In the genomic region with DNA sequence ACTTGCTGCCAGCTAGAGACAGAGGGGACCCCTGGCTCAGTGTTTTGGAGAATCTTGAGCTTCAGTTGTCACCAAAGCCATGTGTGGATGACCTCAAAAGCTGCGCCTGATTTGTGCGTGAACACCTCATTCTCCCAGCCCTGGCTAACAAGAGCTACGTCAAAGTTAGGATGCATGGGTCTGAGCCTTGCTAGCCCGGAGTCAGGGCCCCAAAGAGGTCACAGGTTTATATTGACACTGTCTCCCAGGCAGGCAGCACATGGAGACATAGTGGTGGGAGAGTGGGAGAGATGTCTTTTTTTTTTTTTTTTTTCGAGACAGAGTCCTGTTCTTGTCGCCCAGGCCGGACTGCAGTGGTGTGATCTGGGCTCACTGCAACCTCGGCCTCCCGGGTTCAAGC, we compare ENCODE assay signal across 1 cellular context.
TF ChIP-seq lines count a peak whose summit lies in the region.

No MANE protein-coding gene starts in this region.

TF ChIP-seq in HepG2, 621 proteins besides CTCF, POLR2A, EP300 and RAD21 (continues in another document):
- TF ChIP-seq NR2F2 (IDR thresholded peaks at IDR 0.05; ENCODE audit: borderline replicate concordance, low read depth) (peak; percentile 37; the same call in 1 of the 2 replicates), ZNF282 (IDR thresholded peaks at IDR 0.05; ENCODE audit: partially characterized antibody) (no peak), REXO4 (CRISPR knock-in tag; IDR thresholded peaks at IDR 0.05; ENCODE audit: borderline replicate concordance) (no peak), ZNF350 (CRISPR knock-in tag; IDR thresholded peaks at IDR 0.05; ENCODE audit: borderline replicate concordance, low read depth) (no peak), ZMYM3 (CRISPR knock-in tag; IDR thresholded peaks at IDR 0.05) (0 out of 2 replicates have a peak, but pooled peaks have one; percentile 14), RFX3 (CRISPR knock-in tag; IDR thresholded peaks at IDR 0.05) (no peak), CHD4 (IDR thresholded peaks at IDR 0.05; ENCODE audit: borderline replicate concordance, low read length) (no peak), ZNF367 (CRISPR knock-in tag; IDR thresholded peaks at IDR 0.05; ENCODE audit: borderline replicate concordance) (no peak), ZNF121 (CRISPR knock-in tag; IDR thresholded peaks at IDR 0.05) (no peak), ZBTB21 (CRISPR knock-in tag; IDR thresholded peaks at IDR 0.05) (peak; percentile 96), ZNF652 (CRISPR knock-in tag; IDR thresholded peaks at IDR 0.05; ENCODE audit: borderline replicate concordance, low read depth) (no peak), NCOA2 (CRISPR knock-in tag; IDR thresholded peaks at IDR 0.05) (no peak), CREM (IDR thresholded peaks at IDR 0.05) (peak; percentile 26; the same call in 1 of the 2 replicates), CREM (CRISPR knock-in tag; IDR thresholded peaks at IDR 0.05) (no peak), ZNF768 (CRISPR knock-in tag; IDR thresholded peaks at IDR 0.05) (no peak), SOX5 (CRISPR knock-in tag; IDR thresholded peaks at IDR 0.05; ENCODE audit: borderline replicate concordance) (0 out of 2 replicates have a peak, but pooled peaks have one; percentile 9), ZNF556 (CRISPR knock-in tag; IDR thresholded peaks at IDR 0.05; ENCODE audit: borderline replicate concordance) (no peak), ZSCAN30 (CRISPR knock-in tag; IDR thresholded peaks at IDR 0.05) (no peak), ZNF33B (CRISPR knock-in tag; IDR thresholded peaks at IDR 0.05) (no peak), THAP11 (CRISPR knock-in tag; IDR thresholded peaks at IDR 0.05) (no peak)
- TF ChIP-seq, protein P1, sequence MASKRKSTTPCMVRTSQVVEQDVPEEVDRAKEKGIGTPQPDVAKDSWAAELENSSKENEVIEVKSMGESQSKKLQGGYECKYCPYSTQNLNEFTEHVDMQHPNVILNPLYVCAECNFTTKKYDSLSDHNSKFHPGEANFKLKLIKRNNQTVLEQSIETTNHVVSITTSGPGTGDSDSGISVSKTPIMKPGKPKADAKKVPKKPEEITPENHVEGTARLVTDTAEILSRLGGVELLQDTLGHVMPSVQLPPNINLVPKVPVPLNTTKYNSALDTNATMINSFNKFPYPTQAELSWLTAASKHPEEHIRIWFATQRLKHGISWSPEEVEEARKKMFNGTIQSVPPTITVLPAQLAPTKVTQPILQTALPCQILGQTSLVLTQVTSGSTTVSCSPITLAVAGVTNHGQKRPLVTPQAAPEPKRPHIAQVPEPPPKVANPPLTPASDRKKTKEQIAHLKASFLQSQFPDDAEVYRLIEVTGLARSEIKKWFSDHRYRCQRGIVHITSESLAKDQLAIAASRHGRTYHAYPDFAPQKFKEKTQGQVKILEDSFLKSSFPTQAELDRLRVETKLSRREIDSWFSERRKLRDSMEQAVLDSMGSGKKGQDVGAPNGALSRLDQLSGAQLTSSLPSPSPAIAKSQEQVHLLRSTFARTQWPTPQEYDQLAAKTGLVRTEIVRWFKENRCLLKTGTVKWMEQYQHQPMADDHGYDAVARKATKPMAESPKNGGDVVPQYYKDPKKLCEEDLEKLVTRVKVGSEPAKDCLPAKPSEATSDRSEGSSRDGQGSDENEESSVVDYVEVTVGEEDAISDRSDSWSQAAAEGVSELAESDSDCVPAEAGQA (IDR thresholded peaks at IDR 0.05; ENCODE audit: low read depth) = peak; percentile 76
- TF ChIP-seq, protein P1 (CRISPR knock-in tag; IDR thresholded peaks at IDR 0.05; ENCODE audit: borderline replicate concordance) = no peak
- TF ChIP-seq, protein P2, sequence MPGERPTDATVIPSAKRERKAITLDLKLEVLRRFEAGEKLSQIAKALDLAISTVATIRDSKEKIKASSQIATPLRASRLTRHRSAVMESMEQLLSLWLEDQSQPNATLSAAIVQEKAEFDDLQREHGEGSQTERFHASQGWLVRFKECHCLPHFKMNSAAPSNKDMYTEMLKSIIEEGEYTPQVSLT (CRISPR knock-in tag; IDR thresholded peaks at IDR 0.05; ENCODE audit: borderline replicate concordance, low read depth) = no peak
- TF ChIP-seq, protein P3, sequence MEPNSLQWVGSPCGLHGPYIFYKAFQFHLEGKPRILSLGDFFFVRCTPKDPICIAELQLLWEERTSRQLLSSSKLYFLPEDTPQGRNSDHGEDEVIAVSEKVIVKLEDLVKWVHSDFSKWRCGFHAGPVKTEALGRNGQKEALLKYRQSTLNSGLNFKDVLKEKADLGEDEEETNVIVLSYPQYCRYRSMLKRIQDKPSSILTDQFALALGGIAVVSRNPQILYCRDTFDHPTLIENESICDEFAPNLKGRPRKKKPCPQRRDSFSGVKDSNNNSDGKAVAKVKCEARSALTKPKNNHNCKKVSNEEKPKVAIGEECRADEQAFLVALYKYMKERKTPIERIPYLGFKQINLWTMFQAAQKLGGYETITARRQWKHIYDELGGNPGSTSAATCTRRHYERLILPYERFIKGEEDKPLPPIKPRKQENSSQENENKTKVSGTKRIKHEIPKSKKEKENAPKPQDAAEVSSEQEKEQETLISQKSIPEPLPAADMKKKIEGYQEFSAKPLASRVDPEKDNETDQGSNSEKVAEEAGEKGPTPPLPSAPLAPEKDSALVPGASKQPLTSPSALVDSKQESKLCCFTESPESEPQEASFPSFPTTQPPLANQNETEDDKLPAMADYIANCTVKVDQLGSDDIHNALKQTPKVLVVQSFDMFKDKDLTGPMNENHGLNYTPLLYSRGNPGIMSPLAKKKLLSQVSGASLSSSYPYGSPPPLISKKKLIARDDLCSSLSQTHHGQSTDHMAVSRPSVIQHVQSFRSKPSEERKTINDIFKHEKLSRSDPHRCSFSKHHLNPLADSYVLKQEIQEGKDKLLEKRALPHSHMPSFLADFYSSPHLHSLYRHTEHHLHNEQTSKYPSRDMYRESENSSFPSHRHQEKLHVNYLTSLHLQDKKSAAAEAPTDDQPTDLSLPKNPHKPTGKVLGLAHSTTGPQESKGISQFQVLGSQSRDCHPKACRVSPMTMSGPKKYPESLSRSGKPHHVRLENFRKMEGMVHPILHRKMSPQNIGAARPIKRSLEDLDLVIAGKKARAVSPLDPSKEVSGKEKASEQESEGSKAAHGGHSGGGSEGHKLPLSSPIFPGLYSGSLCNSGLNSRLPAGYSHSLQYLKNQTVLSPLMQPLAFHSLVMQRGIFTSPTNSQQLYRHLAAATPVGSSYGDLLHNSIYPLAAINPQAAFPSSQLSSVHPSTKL (CRISPR knock-in tag; IDR thresholded peaks at IDR 0.05) = peak; percentile 51; the same call in 1 of the 2 replicates
- TF ChIP-seq, protein P4, sequence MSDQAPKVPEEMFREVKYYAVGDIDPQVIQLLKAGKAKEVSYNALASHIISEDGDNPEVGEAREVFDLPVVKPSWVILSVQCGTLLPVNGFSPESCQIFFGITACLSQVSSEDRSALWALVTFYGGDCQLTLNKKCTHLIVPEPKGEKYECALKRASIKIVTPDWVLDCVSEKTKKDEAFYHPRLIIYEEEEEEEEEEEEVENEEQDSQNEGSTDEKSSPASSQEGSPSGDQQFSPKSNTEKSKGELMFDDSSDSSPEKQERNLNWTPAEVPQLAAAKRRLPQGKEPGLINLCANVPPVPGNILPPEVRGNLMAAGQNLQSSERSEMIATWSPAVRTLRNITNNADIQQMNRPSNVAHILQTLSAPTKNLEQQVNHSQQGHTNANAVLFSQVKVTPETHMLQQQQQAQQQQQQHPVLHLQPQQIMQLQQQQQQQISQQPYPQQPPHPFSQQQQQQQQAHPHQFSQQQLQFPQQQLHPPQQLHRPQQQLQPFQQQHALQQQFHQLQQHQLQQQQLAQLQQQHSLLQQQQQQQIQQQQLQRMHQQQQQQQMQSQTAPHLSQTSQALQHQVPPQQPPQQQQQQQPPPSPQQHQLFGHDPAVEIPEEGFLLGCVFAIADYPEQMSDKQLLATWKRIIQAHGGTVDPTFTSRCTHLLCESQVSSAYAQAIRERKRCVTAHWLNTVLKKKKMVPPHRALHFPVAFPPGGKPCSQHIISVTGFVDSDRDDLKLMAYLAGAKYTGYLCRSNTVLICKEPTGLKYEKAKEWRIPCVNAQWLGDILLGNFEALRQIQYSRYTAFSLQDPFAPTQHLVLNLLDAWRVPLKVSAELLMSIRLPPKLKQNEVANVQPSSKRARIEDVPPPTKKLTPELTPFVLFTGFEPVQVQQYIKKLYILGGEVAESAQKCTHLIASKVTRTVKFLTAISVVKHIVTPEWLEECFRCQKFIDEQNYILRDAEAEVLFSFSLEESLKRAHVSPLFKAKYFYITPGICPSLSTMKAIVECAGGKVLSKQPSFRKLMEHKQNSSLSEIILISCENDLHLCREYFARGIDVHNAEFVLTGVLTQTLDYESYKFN (CRISPR knock-in tag; conservative IDR thresholded peaks at IDR 0.05) = 0 out of 2 replicates have a peak, but pooled peaks have one; percentile 22
- TF ChIP-seq, protein P5, sequence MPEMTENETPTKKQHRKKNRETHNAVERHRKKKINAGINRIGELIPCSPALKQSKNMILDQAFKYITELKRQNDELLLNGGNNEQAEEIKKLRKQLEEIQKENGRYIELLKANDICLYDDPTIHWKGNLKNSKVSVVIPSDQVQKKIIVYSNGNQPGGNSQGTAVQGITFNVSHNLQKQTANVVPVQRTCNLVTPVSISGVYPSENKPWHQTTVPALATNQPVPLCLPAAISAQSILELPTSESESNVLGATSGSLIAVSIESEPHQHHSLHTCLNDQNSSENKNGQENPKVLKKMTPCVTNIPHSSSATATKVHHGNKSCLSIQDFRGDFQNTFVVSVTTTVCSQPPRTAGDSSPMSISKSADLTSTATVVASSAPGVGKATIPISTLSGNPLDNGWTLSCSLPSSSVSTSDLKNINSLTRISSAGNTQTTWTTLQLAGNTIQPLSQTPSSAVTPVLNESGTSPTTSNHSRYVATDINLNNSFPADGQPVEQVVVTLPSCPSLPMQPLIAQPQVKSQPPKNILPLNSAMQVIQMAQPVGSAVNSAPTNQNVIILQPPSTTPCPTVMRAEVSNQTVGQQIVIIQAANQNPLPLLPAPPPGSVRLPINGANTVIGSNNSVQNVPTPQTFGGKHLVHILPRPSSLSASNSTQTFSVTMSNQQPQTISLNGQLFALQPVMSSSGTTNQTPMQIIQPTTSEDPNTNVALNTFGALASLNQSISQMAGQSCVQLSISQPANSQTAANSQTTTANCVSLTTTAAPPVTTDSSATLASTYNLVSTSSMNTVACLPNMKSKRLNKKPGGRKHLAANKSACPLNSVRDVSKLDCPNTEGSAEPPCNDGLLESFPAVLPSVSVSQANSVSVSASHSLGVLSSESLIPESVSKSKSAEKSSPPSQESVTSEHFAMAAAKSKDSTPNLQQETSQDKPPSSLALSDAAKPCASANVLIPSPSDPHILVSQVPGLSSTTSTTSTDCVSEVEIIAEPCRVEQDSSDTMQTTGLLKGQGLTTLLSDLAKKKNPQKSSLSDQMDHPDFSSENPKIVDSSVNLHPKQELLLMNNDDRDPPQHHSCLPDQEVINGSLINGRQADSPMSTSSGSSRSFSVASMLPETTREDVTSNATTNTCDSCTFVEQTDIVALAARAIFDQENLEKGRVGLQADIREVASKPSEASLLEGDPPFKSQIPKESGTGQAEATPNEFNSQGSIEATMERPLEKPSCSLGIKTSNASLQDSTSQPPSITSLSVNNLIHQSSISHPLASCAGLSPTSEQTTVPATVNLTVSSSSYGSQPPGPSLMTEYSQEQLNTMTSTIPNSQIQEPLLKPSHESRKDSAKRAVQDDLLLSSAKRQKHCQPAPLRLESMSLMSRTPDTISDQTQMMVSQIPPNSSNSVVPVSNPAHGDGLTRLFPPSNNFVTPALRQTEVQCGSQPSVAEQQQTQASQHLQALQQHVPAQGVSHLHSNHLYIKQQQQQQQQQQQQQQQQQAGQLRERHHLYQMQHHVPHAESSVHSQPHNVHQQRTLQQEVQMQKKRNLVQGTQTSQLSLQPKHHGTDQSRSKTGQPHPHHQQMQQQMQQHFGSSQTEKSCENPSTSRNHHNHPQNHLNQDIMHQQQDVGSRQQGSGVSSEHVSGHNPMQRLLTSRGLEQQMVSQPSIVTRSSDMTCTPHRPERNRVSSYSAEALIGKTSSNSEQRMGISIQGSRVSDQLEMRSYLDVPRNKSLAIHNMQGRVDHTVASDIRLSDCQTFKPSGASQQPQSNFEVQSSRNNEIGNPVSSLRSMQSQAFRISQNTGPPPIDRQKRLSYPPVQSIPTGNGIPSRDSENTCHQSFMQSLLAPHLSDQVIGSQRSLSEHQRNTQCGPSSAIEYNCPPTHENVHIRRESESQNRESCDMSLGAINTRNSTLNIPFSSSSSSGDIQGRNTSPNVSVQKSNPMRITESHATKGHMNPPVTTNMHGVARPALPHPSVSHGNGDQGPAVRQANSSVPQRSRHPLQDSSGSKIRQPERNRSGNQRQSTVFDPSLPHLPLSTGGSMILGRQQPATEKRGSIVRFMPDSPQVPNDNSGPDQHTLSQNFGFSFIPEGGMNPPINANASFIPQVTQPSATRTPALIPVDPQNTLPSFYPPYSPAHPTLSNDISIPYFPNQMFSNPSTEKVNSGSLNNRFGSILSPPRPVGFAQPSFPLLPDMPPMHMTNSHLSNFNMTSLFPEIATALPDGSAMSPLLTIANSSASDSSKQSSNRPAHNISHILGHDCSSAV (CRISPR knock-in tag; IDR thresholded peaks at IDR 0.05; ENCODE audit: borderline replicate concordance) = no peak
